In genomic region chr4:110897779-110898178, GRCh38 we compare ENCODE assay signal across 1 cellular context.
TF ChIP-seq lines count a peak whose summit lies in the region.

No MANE protein-coding gene starts in this region.

TF ChIP-seq in GM23338, 12 proteins besides CTCF, POLR2A, EP300 and RAD21 (continued from another document):
- TF ChIP-seq ZNF462 (CRISPR knock-in tag; IDR thresholded peaks at IDR 0.05) (no peak), JUNB (IDR thresholded peaks at IDR 0.05; ENCODE audit: unreplicated experiment) (no peak), STAT1 (IDR thresholded peaks at IDR 0.05; ENCODE audit: unreplicated experiment) (no peak), NANOG (IDR thresholded peaks at IDR 0.05; ENCODE audit: borderline replicate concordance) (no peak), CREB1 (CRISPR knock-in tag; IDR thresholded peaks at IDR 0.05; ENCODE audit: low read depth) (no peak), EZH2 (IDR thresholded peaks at IDR 0.05; ENCODE audit: low read depth, unreplicated experiment) (no peak), EZH2phosphoT487 (IDR thresholded peaks at IDR 0.05; ENCODE audit: unreplicated experiment) (no peak), ETS1 (IDR thresholded peaks at IDR 0.05) (no peak), REST (IDR thresholded peaks at IDR 0.05; ENCODE audit: unreplicated experiment) (no peak), ZNF114 (CRISPR knock-in tag; IDR thresholded peaks at IDR 0.05) (no peak), ZNF331 (CRISPR knock-in tag; IDR thresholded peaks at IDR 0.05; ENCODE audit: low read depth) (no peak)
TF ChIP-seq in GM23338: peak in this region for 0.
